ENCODE assay signal across 8 cellular contexts in the genomic region with DNA sequence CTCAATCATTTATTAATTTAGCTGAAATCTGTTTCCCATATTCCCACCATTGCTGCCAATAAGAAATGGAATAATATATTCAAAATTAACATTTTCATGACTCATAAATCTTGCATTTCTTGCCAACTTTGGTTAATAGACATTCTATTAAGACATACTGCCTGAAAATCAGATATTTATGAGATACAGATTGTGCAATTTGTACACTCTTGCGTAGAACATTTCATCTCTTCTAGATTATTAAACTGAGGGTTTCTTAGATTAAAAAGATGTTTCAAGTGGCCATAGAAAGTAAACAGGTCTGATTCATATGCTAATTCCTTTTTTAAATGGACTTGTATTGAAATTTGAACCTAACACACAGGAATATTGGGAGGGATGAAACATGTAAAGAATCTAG. TPM values are rescaled to one million over a fixed set of nuclear protein-coding genes. Genes with fewer than 3 reads are reported as not detected.
"Had no signal": no experiment of that assay in that cellular context is flagged by ENCODE, and none has a peak within 500 bp of the region (broad histone marks: within the 10 kb centered on the region; RNA-seq: fewer than 3 reads in every experiment).

No MANE protein-coding gene starts in this region.

- H2AFZ ChIP-seq: GM23248 had no signal

- H3K27ac ChIP-seq: GM23248 had no signal

- DNase-seq: GM23248, GOT3, H7, HFFc6, KBM-7 had no signal

- H3K9me3 ChIP-seq: HAP-1 had no signal

- H3K9ac ChIP-seq: GM23248 had no signal

- H3K4me3 ChIP-seq: GM23248, HAP-1 had no signal

- ATAC-seq: HCT116 had no signal

RNA-seq across cellular contexts. Expression of gene HAL, which starts 30.2 kb away (rescaled TPM):
- total RNA-seq: GM23248, HFFc6 had no signal
- polyA plus RNA-seq: GM23248, IgD-negative memory B cell had no signal
